ENCODE assay signal across 8 cellular contexts in the genomic region with DNA sequence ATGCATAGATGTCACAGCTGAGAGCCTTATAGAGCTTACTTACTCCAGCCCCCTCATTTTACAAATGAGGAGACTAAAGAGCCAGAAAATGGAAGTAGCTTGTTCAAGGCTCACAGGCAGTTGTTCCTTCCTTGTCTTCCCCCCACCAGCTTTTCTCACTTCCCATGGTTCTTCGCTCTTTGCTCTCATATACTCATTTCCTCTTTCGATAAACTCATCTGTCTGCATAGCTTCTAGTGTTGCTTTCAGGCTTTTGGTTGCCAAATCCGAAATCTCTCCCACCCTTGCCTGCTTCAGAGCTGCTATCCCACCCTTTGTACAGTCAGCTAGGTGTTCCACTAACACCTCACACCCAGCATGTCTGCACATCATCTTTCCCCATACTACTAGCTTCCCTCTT. TPM values are rescaled to one million over a fixed set of nuclear protein-coding genes. Genes with fewer than 3 reads are reported as not detected.
A peak's percentile ranks its signal among the peaks of the same experiment; 100 is the strongest.
DNase-seq lines count a peak whose midpoint lies in the region; ATAC-seq and TF ChIP-seq lines count a peak whose summit lies in the region.

No MANE protein-coding gene starts in this region.

- no peak overlapping the region for H3K27ac ChIP-seq in CD4-positive, alpha-beta T cell (ENCODE audit: low read depth, low read length)
- peak overlapping the region; percentile 84 for H3K27ac ChIP-seq in HL-60 (replicated peaks)

- TF ChIP-seq CTCF in CD4-positive, alpha-beta T cell (IDR thresholded peaks at IDR 0.05) = no peak
- no peak for TF ChIP-seq CTCF in HL-60 (IDR thresholded peaks at IDR 0.05; ENCODE audit: insufficient read depth, low read length)

- intact Hi-C loops in CD4-positive, alpha-beta T cell (cut with DNase I, micrococcal nuclease) = no loop called here

- no peaks in the 10 kb centered on the region for H3K9me3 ChIP-seq in CD4-positive, alpha-beta T cell (ENCODE audit: control insufficient read depth, low read length)

- peaks cover 31% of the 10 kb centered on the region for H3K4me1 Mint-ChIP-seq in CD4-positive, alpha-beta T cell (ENCODE audit: low read depth)
- peaks cover 23% of the 10 kb centered on the region for H3K4me1 Mint-ChIP-seq in activated naive CD8-positive, alpha-beta T cell treated with anti-CD3 and anti-CD28 coated beads, Interleukin-2, amount 50 U/mL, for 24 hours

- CTCF ChIA-PET in CD4-positive, alpha-beta T cell (lab: Charles Lee) = interaction anchor here (0.5 kb wide), 1 partner anchor 85 kb away, joined by 3 read pairs; a partner anchor contains a TSS

- H3K4me3 Mint-ChIP-seq in CD4-positive, alpha-beta T cell = peak overlapping the region; percentile 84
- peak overlapping the region; percentile 81 for H3K4me3 Mint-ChIP-seq in activated naive CD8-positive, alpha-beta T cell treated with anti-CD3 and anti-CD28 coated beads, Interleukin-2, amount 50 U/mL, for 24 hours

- no peaks in the 10 kb centered on the region for H3K9me3 Mint-ChIP-seq in CD4-positive, alpha-beta T cell
- no peaks in the 10 kb centered on the region for H3K9me3 Mint-ChIP-seq in activated naive CD8-positive, alpha-beta T cell treated with anti-CD3 and anti-CD28 coated beads, Interleukin-2, amount 50 U/mL, for 24 hours

- no peaks in the 10 kb centered on the region for H3K27me3 ChIP-seq in CD4-positive, alpha-beta T cell (ENCODE audit: control insufficient read depth, insufficient read depth, low read length)
- H3K27me3 ChIP-seq in HL-60 (ENCODE audit: insufficient read depth, poor library complexity, severe bottlenecking) = no peaks in the 10 kb centered on the region

- DNase-seq in CD4-positive, alpha-beta T cell = no peak
- DNase-seq in HL-60 (ENCODE audit: low read depth in 1 of 2, low spot score in 1 of 2) (peak in 1 of 2 experiments; percentile 57), DMS153 treated with DMSO at 0.1 percent for 48 hours (lab: John Stamatoyannopoulos, UW; ENCODE audit: unreplicated experiment) (no peak), kidney tubule cell (ENCODE audit: low spot score) (no peak), cerebellar cortex (ENCODE audit: low spot score) (no peak), DMS 273 (lab: John Stamatoyannopoulos, UW; ENCODE audit: unreplicated experiment) (no peak)
- no peak for DNase-seq in activated naive CD8-positive, alpha-beta T cell treated with anti-CD3 and anti-CD28 coated beads, Interleukin-2, amount 50 U/mL, for 24 hours

- ATAC-seq in CD4-positive, alpha-beta T cell (ENCODE audit: poor library complexity) = peak; percentile 49
- peak; percentile 71 for ATAC-seq in GM19438 (IDR thresholded peaks at IDR 0.05; ENCODE audit: low read depth, unreplicated experiment)
- ATAC-seq in activated naive CD8-positive, alpha-beta T cell treated with anti-CD3 and anti-CD28 coated beads, Interleukin-2, amount 50 U/mL, for 24 hours = peak; percentile 54

- peak overlapping the region; percentile 51 for H3K4me3 ChIP-seq in HL-60 (replicated peaks; ENCODE audit: insufficient read depth, low read length)

- POLR2A ChIA-PET in CD4-positive, alpha-beta T cell (lab: Charles Lee) = interaction anchor here (0.7 to 4.1 kb wide), 5 partner anchors 16 to 168 kb away, joined by 3 to 29 read pairs (median 17); a partner anchor contains a TSS

- H3K27me3 Mint-ChIP-seq in CD4-positive, alpha-beta T cell = no peaks in the 10 kb centered on the region
- H3K27me3 Mint-ChIP-seq in activated naive CD8-positive, alpha-beta T cell treated with anti-CD3 and anti-CD28 coated beads, Interleukin-2, amount 50 U/mL, for 24 hours = no peaks in the 10 kb centered on the region

- no peaks in the 10 kb centered on the region for H3K36me3 Mint-ChIP-seq in CD4-positive, alpha-beta T cell (ENCODE audit: low read depth)
- peaks cover 1% of the 10 kb centered on the region for H3K36me3 Mint-ChIP-seq in activated naive CD8-positive, alpha-beta T cell treated with anti-CD3 and anti-CD28 coated beads, Interleukin-2, amount 50 U/mL, for 24 hours (ENCODE audit: low read depth)

- H3K27ac Mint-ChIP-seq in CD4-positive, alpha-beta T cell = peak overlapping the region; percentile 77
- peak overlapping the region; percentile 98 for H3K27ac Mint-ChIP-seq in activated naive CD8-positive, alpha-beta T cell treated with anti-CD3 and anti-CD28 coated beads, Interleukin-2, amount 50 U/mL, for 24 hours

RNA-seq across cellular contexts. Expression of a gene that starts 25.0 kb away (rescaled TPM):
- not detected for total RNA-seq in CD4-positive, alpha-beta T cell

RNA-seq across cellular contexts. Expression of a gene that starts 53.4 kb away (rescaled TPM):
- 1 to 10 TPM; 3.4 to 4.3 TPM for total RNA-seq in CD4-positive, alpha-beta T cell

RNA-seq across cellular contexts. Expression of a gene that starts 55.9 kb away (rescaled TPM):
- 10 to 100 TPM; 16.7 to 17.6 TPM for total RNA-seq in CD4-positive, alpha-beta T cell
